ENCODE assay signal across 1 cellular context in the genomic region with DNA sequence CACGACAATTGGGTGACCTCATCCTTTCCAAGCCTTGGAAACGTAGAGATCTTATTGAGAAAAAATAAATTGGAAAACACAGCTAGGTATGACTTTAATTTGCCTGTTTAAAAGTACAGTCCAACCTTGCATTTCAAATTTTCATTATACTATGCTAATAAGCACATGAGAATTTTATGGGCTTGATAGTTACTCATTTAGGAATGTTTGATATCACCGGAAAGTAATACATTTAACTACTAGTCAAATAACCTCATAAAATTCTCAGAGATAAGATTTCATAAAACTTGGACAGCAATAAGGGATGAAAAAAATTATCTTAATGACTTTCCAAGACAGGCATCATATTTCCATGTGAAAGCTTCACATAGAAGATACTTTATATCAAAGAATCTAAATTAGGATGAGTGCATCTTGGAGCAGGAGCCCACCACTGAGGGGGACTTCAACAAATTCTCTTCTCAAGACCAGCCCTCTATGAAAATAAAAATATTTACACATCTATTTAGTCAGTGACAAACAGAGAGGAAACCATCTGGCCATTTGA.
TF ChIP-seq lines count a peak whose summit lies in the region.

No MANE protein-coding gene starts in this region.

TF ChIP-seq in H1, 55 proteins besides CTCF, POLR2A, EP300 and RAD21:
- TF ChIP-seq CHD7 (IDR thresholded peaks at IDR 0.05; ENCODE audit: insufficient replicate concordance, low read length) (no peak), SP2 (IDR thresholded peaks at IDR 0.05; ENCODE audit: low read length) (no peak), CREB1 (IDR thresholded peaks at IDR 0.05) (no peak), YY1 (IDR thresholded peaks at IDR 0.05; ENCODE audit: low read depth, low read length) (no peak), EGR1 (IDR thresholded peaks at IDR 0.05; ENCODE audit: borderline replicate concordance, low read depth, low read length) (no peak), SIN3A (conservative IDR thresholded peaks at IDR 0.05 in 1 of 2, IDR thresholded peaks at IDR 0.05 in 1 of 2; ENCODE audit: low read depth in 1 of 2, low read length in 2 of 2) (no peak), PHF8 (conservative IDR thresholded peaks at IDR 0.05; ENCODE audit: low read depth, low read length) (no peak), EZH2 (IDR thresholded peaks at IDR 0.05; ENCODE audit: low read depth, low read length, severe bottlenecking) (no peak), CBX8 (IDR thresholded peaks at IDR 0.05; ENCODE audit: borderline replicate concordance, low read depth, low read length) (no peak), RBBP5 (IDR thresholded peaks at IDR 0.05; ENCODE audit: borderline replicate concordance, low read depth, low read length) (no peak), CHD1 (IDR thresholded peaks at IDR 0.05; ENCODE audit: low read depth, low read length) (no peak), CTBP2 (IDR thresholded peaks at IDR 0.05; ENCODE audit: borderline replicate concordance, insufficient read depth, insufficient read length, low read length) (no peak), POU5F1 (IDR thresholded peaks at IDR 0.05; ENCODE audit: low read depth, low read length) (no peak), GABPA (IDR thresholded peaks at IDR 0.05; ENCODE audit: borderline replicate concordance, insufficient read depth, low read length) (no peak), SIRT6 (IDR thresholded peaks at IDR 0.05; ENCODE audit: low read length) (no peak)
- TF ChIP-seq, protein P1, sequence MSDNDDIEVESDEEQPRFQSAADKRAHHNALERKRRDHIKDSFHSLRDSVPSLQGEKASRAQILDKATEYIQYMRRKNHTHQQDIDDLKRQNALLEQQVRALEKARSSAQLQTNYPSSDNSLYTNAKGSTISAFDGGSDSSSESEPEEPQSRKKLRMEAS (IDR thresholded peaks at IDR 0.05), result no peak
